ENCODE assay signal across 26 cellular contexts in the genomic region with DNA sequence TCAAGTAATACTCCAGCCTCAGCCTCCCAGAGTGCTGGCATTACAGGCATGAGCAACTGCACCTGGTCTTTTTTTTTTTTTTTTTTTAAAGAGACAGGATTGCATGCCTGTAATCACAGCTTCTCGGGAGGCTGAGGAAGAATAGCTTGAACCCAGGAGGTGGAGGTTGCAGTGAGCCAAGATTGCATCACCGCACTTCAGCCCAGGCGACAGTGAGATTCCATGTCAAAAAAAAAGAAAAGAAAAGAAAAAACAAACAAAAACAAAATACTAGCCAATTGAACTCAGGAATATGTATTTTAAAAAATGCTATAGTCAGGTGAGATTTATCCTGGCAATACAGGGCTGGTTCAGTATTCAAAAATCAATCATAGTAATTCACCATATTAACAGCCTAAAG.
"Had no signal": no experiment of that assay in that cellular context is flagged by ENCODE, and none has a peak within 500 bp of the region (broad histone marks: within the 10 kb centered on the region; RNA-seq: fewer than 3 reads in every experiment).

No MANE protein-coding gene starts in this region.

- DNase-seq: hypothalamus; immature natural killer cell; kidney; left colon; left ventricle myocardium inferior; midbrain; mucosa of descending colon; naive thymus-derived CD4-positive, alpha-beta T cell; ovary; stimulated activated CD4-positive, alpha-beta T cell treated with anti-CD3 and anti-CD28 coated beads, Interleukin-12 subunit alpha, Interleukin-12 subunit beta, amount 100 ng/mL, for 4 hours; stimulated activated CD4-positive, alpha-beta T cell treated with anti-CD3 and anti-CD28 coated beads, Interleukin-15, amount 100 ng/mL, for 24 hours; stimulated activated CD4-positive, alpha-beta T cell treated with anti-CD3 and anti-CD28 coated beads, Interleukin-2, amount 100 ng/mL, for 24 hours; stimulated activated CD4-positive, alpha-beta T cell treated with anti-CD3 and anti-CD28 coated beads, Interleukin-4, amount 100 ng/mL, for 1 hour; stimulated activated naive CD4-positive, alpha-beta T cell; upper lobe of left lung had no signal

- FAIRE-seq: islet of Langerhans, kidney had no signal

- ATAC-seq: left colon; mucosa of descending colon; naive thymus-derived CD4-positive, alpha-beta T cell; natural killer cell treated with Interleukin-12 subunit alpha and Interleukin-12 subunit beta and Interleukin-15 and Interleukin-18, amount 100 ng/mL, for 72 hours; sciatic nerve; stimulated activated effector memory CD8-positive, alpha-beta T cell treated with anti-CD3 and anti-CD28 coated beads, Interleukin-12 subunit alpha, Interleukin-12 subunit beta, amount 100 ng/mL, for 72 hours had no signal

- H3K27ac ChIP-seq: left ventricle myocardium inferior, ovary, right atrium auricular region, skin epidermis, suprapubic skin, thoracic aorta, tibial nerve, upper lobe of left lung, vagina had no signal

- H3K4me1 ChIP-seq: left ventricle myocardium inferior, right atrium auricular region, suprapubic skin, tibial nerve, upper lobe of left lung, vagina had no signal

- H3K27me3 ChIP-seq: ovary, right atrium auricular region, suprapubic skin, tibial nerve, upper lobe of left lung, vagina had no signal

- H3K36me3 ChIP-seq: ovary, right atrium auricular region, thoracic aorta, upper lobe of left lung, vagina had no signal

- H3K9me3 ChIP-seq: left ventricle myocardium inferior, mucosa of descending colon, ovary, right atrium auricular region, suprapubic skin, thoracic aorta, tibial nerve, upper lobe of left lung, vagina had no signal

- H3K4me3 ChIP-seq: left ventricle myocardium inferior, lung, mucosa of descending colon, ovary, right atrium auricular region, skin epidermis, suprapubic skin, thoracic aorta, tibial nerve, upper lobe of left lung, vagina had no signal
